In the genomic region with DNA sequence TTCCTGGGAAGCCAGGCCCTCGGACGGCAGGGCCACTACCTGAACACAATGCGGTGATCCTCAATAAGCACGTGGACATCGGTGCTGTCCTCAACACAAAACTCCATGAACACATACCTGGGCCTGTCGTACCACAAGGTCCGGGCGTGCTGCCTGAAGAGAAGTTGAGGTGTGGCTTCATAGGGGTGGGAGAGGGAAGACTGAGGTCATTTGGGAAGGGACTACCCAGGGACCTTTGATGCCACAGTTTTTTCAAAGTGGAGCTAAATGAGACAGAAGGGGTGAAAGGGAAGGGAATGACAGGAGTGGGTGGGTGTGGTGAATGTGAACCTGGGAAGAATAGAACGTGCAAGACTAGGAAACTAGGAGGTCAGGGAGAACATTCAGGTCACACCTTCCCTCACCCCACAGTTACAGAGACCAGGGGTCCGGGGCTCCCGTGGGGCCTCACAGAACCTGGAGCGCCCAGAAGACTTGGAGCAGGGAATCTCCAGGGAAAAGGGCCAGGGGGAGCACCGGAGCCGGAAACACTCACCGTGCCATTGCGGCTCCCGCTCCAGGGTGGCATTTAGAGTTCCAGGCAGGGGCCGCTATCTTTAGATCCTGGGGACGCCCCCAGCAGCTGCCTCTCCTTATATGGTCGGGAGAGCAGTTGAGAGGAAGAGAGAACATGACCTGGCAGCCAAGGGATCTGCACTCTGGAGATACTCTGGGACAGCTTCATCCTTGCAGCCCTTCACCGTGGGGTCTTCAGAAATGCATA, we compare ENCODE assay signal across 8 cellular contexts. TPM values are rescaled to one million over a fixed set of nuclear protein-coding genes. Genes with fewer than 3 reads are reported as not detected.
DNase-seq lines count a peak whose midpoint lies in the region; FAIRE-seq and TF ChIP-seq lines count a peak whose summit lies in the region.

A gene (minus strand): TSS at position 570 of the 763 bp plus-strand sequence. CDS start 27 bp downstream, at position 543.

- FAIRE-seq in urothelium cell line (lab: Jason Lieb, UNC) = no peak

- H3K27ac Mint-ChIP-seq in CD14-positive monocyte = peak within 1 kb of the TSS; percentile 42 to 94 (median 85)

- H3K36me3 ChIP-seq in mucosa of rectum (ENCODE audit: control insufficient read depth in 2 of 2, insufficient read depth in 2 of 2, low read length in 2 of 2) = peaks cover 0 to 5% of the 10 kb centered on the region in 2 donors

- peaks cover 2 to 5% (median 4%) of the 10 kb centered on the region in 3 donors for H3K27me3 Mint-ChIP-seq in CD14-positive monocyte (ENCODE audit: low read depth in 3 of 3)

- peaks cover 26 to 27% of the 10 kb centered on the region in 2 donors for H3K4me1 ChIP-seq in mucosa of rectum (ENCODE audit: control insufficient read depth in 2 of 2, insufficient read depth in 2 of 2, low read length in 2 of 2)

- H3K4me3 ChIP-seq in mucosa of rectum (ENCODE audit: low read length in 2 of 2) = peak within 1 kb of the TSS; percentile 93 to 94

- no peak for TF ChIP-seq CTCF in CD14-positive monocyte (IDR thresholded peaks at IDR 0.05)
- no peak for TF ChIP-seq CTCF in GM20000 (IDR thresholded peaks at IDR 0.05; ENCODE audit: extremely low read depth, missing control alignments)

- H3K27me3 ChIP-seq in mucosa of rectum (ENCODE audit: control insufficient read depth in 2 of 2, insufficient read depth in 2 of 2, low read length in 2 of 2) = no peaks in the 10 kb centered on the region

- no peaks in the 10 kb centered on the region for H3K9me3 Mint-ChIP-seq in CD14-positive monocyte

- peak within 1 kb of the TSS; percentile 99 to 100 for H3K4me3 Mint-ChIP-seq in CD14-positive monocyte

- peak within 1 kb of the TSS; percentile 89 to 90 for H3K27ac ChIP-seq in mucosa of rectum (ENCODE audit: low read depth in 2 of 2, low read length in 2 of 2)

- no peaks in the 10 kb centered on the region for H3K9me3 ChIP-seq in mucosa of rectum (ENCODE audit: control insufficient read depth in 2 of 2, low read length in 2 of 2)

- intact Hi-C loops in CD14-positive monocyte (cut with micrococcal nuclease) = no loop called here

- peaks cover 6 to 20% of the 10 kb centered on the region in 2 donors for H3K36me3 Mint-ChIP-seq in CD14-positive monocyte

- peaks cover 41% of the 10 kb centered on the region for H3K4me1 Mint-ChIP-seq in CD14-positive monocyte

- peak within 1 kb of the TSS; percentile 82 to 89 for H3K9ac ChIP-seq in mucosa of rectum (ENCODE audit: low read depth in 1 of 2, low read length in 2 of 2)

- DNase-seq in CD14-positive monocyte (ENCODE audit: low spot score) = no peak
- peak; percentile 84 for DNase-seq in GM20000 (ENCODE audit: low spot score)
- peak; percentile 32 for DNase-seq in NCI-H1417 treated with DMSO at 0.1 percent for 48 hours (lab: John Stamatoyannopoulos, UW)
- DNase-seq in UCSD-AML1 (lab: John Stamatoyannopoulos, UW; ENCODE audit: unreplicated experiment) = peak; percentile 66
- DNase-seq in epidermal melanocyte (ENCODE audit: insufficient read length, low spot score) = peak; percentile 41
- DNase-seq in urothelium cell line (ENCODE audit: low spot score) = peak; percentile 71
- DNase-seq in stimulated activated naive CD4-positive, alpha-beta T cell treated with Interleukin-2 at 50 U/mL for 16 hours (lab: John Stamatoyannopoulos, UW) = no peak

RNA-seq across cellular contexts. Expression of the gene that starts here (rescaled TPM):
- not detected for polyA plus RNA-seq in CD14-positive monocyte

Comparison
In these comparisons a context has a peak if more than half of its experiments do, and no peak if none do; other contexts are left out.
1. DNase-seq: peak in GM20000 (single experiment), NCI-H1417 treated with DMSO at 0.1 percent for 48 hours (single experiment), UCSD-AML1 (single experiment), epidermal melanocyte (single experiment) and urothelium cell line (single experiment); none in CD14-positive monocyte (single experiment) and stimulated activated naive CD4-positive, alpha-beta T cell treated with Interleukin-2 at 50 U/mL for 16 hours (single experiment).